8 cellular contexts compared by ENCODE assay signal in genomic region chr6:7727951-7728854, GRCh38. TPM values are rescaled to one million over a fixed set of nuclear protein-coding genes. Genes with fewer than 3 reads are reported as not detected.
A peak's percentile ranks its signal among the peaks of the same experiment; 100 is the strongest.
DNase-seq lines count a peak whose midpoint lies in the region; ATAC-seq, FAIRE-seq and TF ChIP-seq lines count a peak whose summit lies in the region.

No MANE protein-coding gene starts in this region.

- H3K4me3 ChIP-seq in brain microvascular endothelial cell (ENCODE audit: low read depth, low read length): peak overlapping the region; percentile 33
- H3K4me3 ChIP-seq in keratinocyte (ENCODE audit: control insufficient read depth in 2 of 3, extremely low read depth in 1 of 3, insufficient read depth in 2 of 3, low read depth in 1 of 3, low read length in 3 of 3): peak overlapping the region in 2 of 3 experiments; percentile 36 to 49

- H3K9me3 ChIP-seq in keratinocyte (ENCODE audit: control insufficient read depth, low read depth, low read length): no peaks in the 10 kb centered on the region

- no peaks in the 10 kb centered on the region for H3K36me3 ChIP-seq in brain microvascular endothelial cell (replicated peaks)
- no peaks in the 10 kb centered on the region for H3K36me3 ChIP-seq in keratinocyte (ENCODE audit: control insufficient read depth in 2 of 2, extremely low read depth in 1 of 2, insufficient read depth in 2 of 2, low read length in 2 of 2)

- no peaks in the 10 kb centered on the region for H3K9me1 ChIP-seq in keratinocyte (ENCODE audit: control insufficient read depth, extremely low read depth, insufficient read depth, low read length)

- peak overlapping the region; percentile 74 for H3K4me2 ChIP-seq in keratinocyte (ENCODE audit: control insufficient read depth, extremely low read depth, insufficient read depth, low read depth, low read length)

- peaks cover 25% of the 10 kb centered on the region for H3K4me1 ChIP-seq in keratinocyte (ENCODE audit: control insufficient read depth, extremely low read depth, insufficient read depth, low read length)

- in situ Hi-C loops in brain microvascular endothelial cell (cut with HindIII; ENCODE audit: low pct_ligation_motif_present, low sequenced_read_pairs): no loop called here

- H3K4me3 Mint-ChIP-seq in stimulated activated effector memory CD8-positive, alpha-beta T cell treated with anti-CD3 and anti-CD28 coated beads, Interleukin-12 subunit alpha, Interleukin-12 subunit beta, amount 100 ng/mL, for 72 hours: peak overlapping the region; percentile 46

- DNase-seq in NCI-H2029 (lab: John Stamatoyannopoulos, UW): peak; percentile 77
- no peak for DNase-seq in NCI-H2029 treated with DMSO at 0.1 percent for 48 hours (lab: John Stamatoyannopoulos, UW)
- peak; percentile 27 for DNase-seq in NCI-H2196 treated with DMSO at 0.1 percent for 48 hours (lab: John Stamatoyannopoulos, UW; ENCODE audit: unreplicated experiment)
- DNase-seq in brain microvascular endothelial cell: no peak
- DNase-seq in keratinocyte (ENCODE audit: low read depth, low spot score): no peak
- peak in 1 of 2 donors; percentile 50 for DNase-seq in stimulated activated effector memory CD8-positive, alpha-beta T cell treated with anti-CD3 and anti-CD28 coated beads, Interleukin-12 subunit alpha, Interleukin-12 subunit beta, amount 100 ng/mL, for 72 hours (ENCODE audit: low spot score in 2 of 2)
- DNase-seq in AG08395 (ENCODE audit: low spot score): no peak
- DNase-seq in SHP77 treated with DMSO at 0.1 percent for 48 hours (lab: John Stamatoyannopoulos, UW): no peak

- no peak overlapping the region for H3K27ac Mint-ChIP-seq in stimulated activated effector memory CD8-positive, alpha-beta T cell treated with anti-CD3 and anti-CD28 coated beads, Interleukin-12 subunit alpha, Interleukin-12 subunit beta, amount 100 ng/mL, for 72 hours

- H3K4me1 Mint-ChIP-seq in stimulated activated effector memory CD8-positive, alpha-beta T cell treated with anti-CD3 and anti-CD28 coated beads, Interleukin-12 subunit alpha, Interleukin-12 subunit beta, amount 100 ng/mL, for 72 hours: peaks cover 17% of the 10 kb centered on the region

- H3K27ac ChIP-seq in brain microvascular endothelial cell (no peak overlapping the region), keratinocyte (ENCODE audit: control insufficient read depth, insufficient read depth, low read length) (no peak overlapping the region)

- no peaks in the 10 kb centered on the region for H4K20me1 ChIP-seq in keratinocyte (ENCODE audit: control insufficient read depth, extremely low read depth, insufficient read depth, low read length)

- peak; percentile 25 for ATAC-seq in stimulated activated effector memory CD8-positive, alpha-beta T cell treated with anti-CD3 and anti-CD28 coated beads, Interleukin-12 subunit alpha, Interleukin-12 subunit beta, amount 100 ng/mL, for 72 hours

- TF ChIP-seq CTCF in brain microvascular endothelial cell (IDR thresholded peaks at IDR 0.05; ENCODE audit: low read depth, low read length, missing control alignments): no peak
- TF ChIP-seq CTCF in keratinocyte (optimal IDR thresholded peaks at IDR 0.05 in 1 of 3, IDR thresholded peaks at IDR 0.05 in 1 of 3, conservative IDR thresholded peaks at IDR 0.05 in 1 of 3; ENCODE audit: extremely low read depth in 1 of 3, insufficient read depth in 2 of 3, low read length in 3 of 3): no peak

- peaks cover 20% of the 10 kb centered on the region for H3K27me3 ChIP-seq in brain microvascular endothelial cell (replicated peaks)
- H3K27me3 ChIP-seq in keratinocyte (ENCODE audit: control insufficient read depth, extremely low read depth, insufficient read depth, low read length): peaks cover 65% of the 10 kb centered on the region

- no peaks in the 10 kb centered on the region for H3K9me3 Mint-ChIP-seq in stimulated activated effector memory CD8-positive, alpha-beta T cell treated with anti-CD3 and anti-CD28 coated beads, Interleukin-12 subunit alpha, Interleukin-12 subunit beta, amount 100 ng/mL, for 72 hours

- no peaks in the 10 kb centered on the region for H3K79me2 ChIP-seq in keratinocyte (ENCODE audit: control insufficient read depth, insufficient read depth, low read length)

- FAIRE-seq in keratinocyte (lab: Jason Lieb, UNC): no peak

- dilution Hi-C loops in keratinocyte (cut with MboI; ENCODE audit: extremely low pct_ligation_motif_present, low sequenced_read_pairs): no loop called here

- H3K9ac ChIP-seq in keratinocyte (ENCODE audit: control insufficient read depth, extremely low read depth, insufficient read depth, low read length): no peak overlapping the region

- H2AFZ ChIP-seq in keratinocyte (ENCODE audit: control insufficient read depth, low read length): peak overlapping the region; percentile 6

- no peaks in the 10 kb centered on the region for H3K36me3 Mint-ChIP-seq in stimulated activated effector memory CD8-positive, alpha-beta T cell treated with anti-CD3 and anti-CD28 coated beads, Interleukin-12 subunit alpha, Interleukin-12 subunit beta, amount 100 ng/mL, for 72 hours

RNA-seq across cellular contexts. Expression of gene BMP6, which starts 2.3 kb away (rescaled TPM):
- polyA plus RNA-seq in keratinocyte: 0.05 to 0.48 TPM (median 0.09 TPM) in 3 replicates
- 0.50 TPM for polyA plus RNA-seq in keratinocyte (2011; ENCODE audit: low read depth)
- polyA plus RNA-seq in keratinocyte (2011; cell fraction: cytosol; rRNA removed): 0.04 and 0.15 TPM in 2 replicates
- polyA plus RNA-seq in keratinocyte (2011; cell fraction: nucleus; rRNA removed): 0.08 and 0.17 TPM in 2 replicates
- polyA plus RNA-seq in keratinocyte (2012; ENCODE audit: low replicate concordance): 0.36 and 0.90 TPM in 2 replicates
- 0.22 TPM in 1 of 3 replicates, not detected in the others for polyA minus RNA-seq in keratinocyte
- not detected for polyA minus RNA-seq in keratinocyte (2011; cell fraction: cytosol; rRNA and poly(A)+ RNA removed)
- polyA minus RNA-seq in keratinocyte (2011; cell fraction: nucleus; rRNA and poly(A)+ RNA removed): 0.21 TPM in 1 of 2 replicates, not detected in the other

Comparison
In these comparisons a context has a peak if more than half of its experiments do, and no peak if none do; other contexts are left out.
1. DNase-seq: peak in NCI-H2029 (single experiment) and NCI-H2196 treated with DMSO at 0.1 percent for 48 hours (single experiment); none in NCI-H2029 treated with DMSO at 0.1 percent for 48 hours (single experiment), brain microvascular endothelial cell (single experiment), keratinocyte (single experiment), AG08395 (single experiment) and SHP77 treated with DMSO at 0.1 percent for 48 hours (single experiment).